ENCODE assay signal across 19 cellular contexts in the genomic region with DNA sequence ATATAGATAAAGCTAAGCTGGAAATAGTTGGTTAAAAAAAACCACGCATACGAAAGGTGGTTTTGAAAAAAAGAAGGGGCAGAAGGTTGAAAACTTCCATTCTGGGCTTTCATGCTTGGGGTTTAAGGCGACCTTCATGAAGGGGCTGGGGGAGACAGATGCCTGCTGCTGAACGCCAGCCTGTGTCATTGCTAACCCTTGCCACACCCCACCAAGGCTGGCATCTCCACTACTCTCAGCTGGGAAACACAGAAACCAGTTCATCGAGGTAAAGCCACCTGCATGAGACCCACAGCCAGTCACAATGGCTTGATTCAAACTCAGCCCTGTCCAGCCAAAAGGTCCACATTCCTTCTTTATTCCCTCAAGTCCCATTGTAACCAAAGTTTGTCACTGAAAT.
DNase-seq lines count a peak whose midpoint lies in the region; ATAC-seq and TF ChIP-seq lines count a peak whose summit lies in the region.
"Had no signal": no experiment of that assay in that cellular context is flagged by ENCODE, and none has a peak within 500 bp of the region (broad histone marks: within the 10 kb centered on the region; RNA-seq: fewer than 3 reads in every experiment).

No MANE protein-coding gene starts in this region.

- no peak overlapping the region for H3K9ac ChIP-seq in colonic mucosa (ENCODE audit: low read depth in 2 of 2, low read length in 2 of 2)
- H3K9ac ChIP-seq in trophoblast cell (ENCODE audit: low read length), result no peak overlapping the region
- H3K9ac ChIP-seq: BLaER1 treated with 17β-estradiol and CSF1 and Interleukin-3, amounts not matched to agents 10 nM and 100 nM had no signal

- H2BK12ac ChIP-seq in trophoblast cell (ENCODE audit: low read length), result no peak overlapping the region

- H4K8ac ChIP-seq in trophoblast cell (ENCODE audit: low read depth, low read length), result no peak overlapping the region

- H3K36me3 ChIP-seq in right atrium auricular region, result no peaks in the 10 kb centered on the region
- H3K36me3 ChIP-seq in colonic mucosa, result no peaks in the 10 kb centered on the region
- no peaks in the 10 kb centered on the region for H3K36me3 ChIP-seq in trophoblast cell (ENCODE audit: control insufficient read depth in 1 of 2, insufficient read depth in 2 of 2, low read length in 2 of 2)
- H3K36me3 ChIP-seq: BLaER1 treated with 17β-estradiol and CSF1 and Interleukin-3, amounts not matched to agents 10 nM and 100 nM; HAP-1 had no signal

- no peaks in the 10 kb centered on the region for H3K79me2 ChIP-seq in trophoblast cell (ENCODE audit: control insufficient read depth, insufficient read depth, low read length, poor library complexity)

- H3K4me1 ChIP-seq in right atrium auricular region (peaks cover 0 to 11% of the 10 kb centered on the region in 2 donors), colonic mucosa (no peaks in the 10 kb centered on the region), trophoblast cell (ENCODE audit: control insufficient read depth in 1 of 2, insufficient read depth in 2 of 2, low read length in 2 of 2) (no peaks in the 10 kb centered on the region)
- H3K4me1 ChIP-seq: BLaER1 treated with 17β-estradiol and CSF1 and Interleukin-3, amounts not matched to agents 10 nM and 100 nM; HAP-1 had no signal

- H3K18ac ChIP-seq in trophoblast cell (ENCODE audit: low read length), result no peak overlapping the region

- no peak overlapping the region for H2AK5ac ChIP-seq in trophoblast cell (ENCODE audit: low read length)

- no CpG with 5 or more reads among the region's 5 CpGs for WGBS in trophoblast cell (ENCODE audit: extremely low coverage, insufficient coverage, insufficient read length)

- no peak overlapping the region for H3K14ac ChIP-seq in trophoblast cell (ENCODE audit: low read length)

- intact Hi-C loops in Right ventricle myocardium superior (cut with DNase I) (no loop called here), colonic mucosa (cut with DNase I) (no loop called here)

- no peak overlapping the region for H2AFZ ChIP-seq in trophoblast cell (ENCODE audit: insufficient read depth, low read length, poor library complexity)

- no peaks in the 10 kb centered on the region for H3K27me3 ChIP-seq in right atrium auricular region
- no peaks in the 10 kb centered on the region for H3K27me3 ChIP-seq in colonic mucosa
- H3K27me3 ChIP-seq in trophoblast cell (ENCODE audit: insufficient read depth, low read length), result no peaks in the 10 kb centered on the region
- H3K27me3 ChIP-seq: BE2C; BLaER1 treated with 17β-estradiol and CSF1 and Interleukin-3, amounts not matched to agents 10 nM and 100 nM had no signal

- TF ChIP-seq CTCF in right atrium auricular region (IDR thresholded peaks at IDR 0.05) (no peak), colonic mucosa (IDR thresholded peaks at IDR 0.05) (no peak), coronary artery (IDR thresholded peaks at IDR 0.05) (no peak)

- H4K91ac ChIP-seq in trophoblast cell (ENCODE audit: low read depth, low read length), result no peak overlapping the region

- no peak overlapping the region for H3K4me2 ChIP-seq in trophoblast cell (ENCODE audit: low read length)
- H3K4me2 ChIP-seq: BLaER1 treated with 17β-estradiol and CSF1 and Interleukin-3, amounts not matched to agents 10 nM and 100 nM had no signal

- H3K27ac ChIP-seq in right atrium auricular region (no peak overlapping the region), colonic mucosa (no peak overlapping the region), trophoblast cell (ENCODE audit: low read depth, low read length) (no peak overlapping the region), coronary artery (no peak overlapping the region)
- H3K27ac ChIP-seq: 22Rv1; BLaER1 treated with 17β-estradiol and CSF1 and Interleukin-3, amounts not matched to agents 10 nM and 100 nM had no signal

- DNase-seq in right atrium auricular region (ENCODE audit: low spot score), result peak; percentile 18
- no peak for DNase-seq in Right ventricle myocardium superior
- DNase-seq in colonic mucosa, result peak; percentile 6
- no peak for DNase-seq in trophoblast cell
- no peak for DNase-seq in DMS114 treated with DMSO at 0.1 percent for 48 hours (lab: John Stamatoyannopoulos, UW; ENCODE audit: unreplicated experiment)
- DNase-seq in coronary artery (ENCODE audit: low spot score), result no peak
- no peak for DNase-seq in NCI-H345 (lab: John Stamatoyannopoulos, UW)
- DNase-seq: AML-193; CD4-positive, alpha-beta T cell; CD8-positive, alpha-beta memory T cell; DMS 273 treated with DMSO at 0.1 percent for 48 hours; DMS53; DMS79 treated with DMSO at 0.1 percent for 48 hours; GOT3; HFFc6 had no signal

- H4K12ac ChIP-seq in trophoblast cell (ENCODE audit: low read depth, low read length), result no peak overlapping the region

- H3K9me3 ChIP-seq in right atrium auricular region, result no peaks in the 10 kb centered on the region
- no peaks in the 10 kb centered on the region for H3K9me3 ChIP-seq in colonic mucosa
- H3K9me3 ChIP-seq in trophoblast cell (ENCODE audit: insufficient read depth, low read depth, low read length), result peaks cover 4% of the 10 kb centered on the region
- H3K9me3 ChIP-seq: BE2C, HAP-1 had no signal

- no peak overlapping the region for H2BK5ac ChIP-seq in trophoblast cell (ENCODE audit: low read depth, low read length, poor library complexity)

- no peak overlapping the region for H2BK120ac ChIP-seq in trophoblast cell (ENCODE audit: insufficient read depth, low read length, poor library complexity)

- no peak for ATAC-seq in Right ventricle myocardium superior (ENCODE audit: poor library complexity)

- H3K4ac ChIP-seq in trophoblast cell (ENCODE audit: low read depth, low read length), result no peak overlapping the region

- H3K4me3 ChIP-seq in right atrium auricular region (no peak overlapping the region), colonic mucosa (no peak overlapping the region), trophoblast cell (ENCODE audit: low read depth, low read length) (peak overlapping the region; percentile 34), coronary artery (no peak overlapping the region)
- H3K4me3 ChIP-seq: BLaER1 treated with 17β-estradiol and CSF1 and Interleukin-3, amounts not matched to agents 10 nM and 100 nM; HAP-1 had no signal

- no peaks in the 10 kb centered on the region for H3K79me1 ChIP-seq in trophoblast cell (ENCODE audit: low read length)

- H3K23ac ChIP-seq in trophoblast cell (ENCODE audit: low read length), result no peak overlapping the region

Comparison
In these comparisons a context has a peak if more than half of its experiments do, and no peak if none do; other contexts are left out.
1. DNase-seq: peak in right atrium auricular region (single experiment) and colonic mucosa (single experiment); none in Right ventricle myocardium superior (single experiment), trophoblast cell (0 of 2), DMS114 treated with DMSO at 0.1 percent for 48 hours (single experiment), coronary artery (single experiment) and NCI-H345 (single experiment).